Comparison of ENCODE assay signal across 1 cellular context in genomic region chr2:162058973-162059668, GRCh38.
TF ChIP-seq lines count a peak whose summit lies in the region.

No MANE protein-coding gene starts in this region.

TF ChIP-seq in GM12878, 131 proteins besides CTCF, POLR2A, EP300 and RAD21 (continued from another document and continues in another):
- TF ChIP-seq SKIL (IDR thresholded peaks at IDR 0.05; ENCODE audit: low read depth, poor library complexity, severe bottlenecking) (peak; percentile 41), CBX3 (IDR thresholded peaks at IDR 0.05; ENCODE audit: borderline replicate concordance, low read depth) (no peak), BMI1 (IDR thresholded peaks at IDR 0.05; ENCODE audit: borderline replicate concordance) (0 out of 2 replicates have a peak, but pooled peaks have one; percentile 25), IKZF2 (IDR thresholded peaks at IDR 0.05) (peak; percentile 75 to 76), SIN3A (IDR thresholded peaks at IDR 0.05; ENCODE audit: low read depth, low read length) (no peak), KAT2A (conservative IDR thresholded peaks at IDR 0.05; ENCODE audit: control insufficient read depth, low read depth, low read length) (no peak), POLR2AphosphoS2 (IDR thresholded peaks at IDR 0.05; ENCODE audit: low read depth, low read length) (no peak), FOXK2 (IDR thresholded peaks at IDR 0.05) (no peak), IRF4 (IDR thresholded peaks at IDR 0.05; ENCODE audit: low read depth, low read length) (peak; percentile 56; the same call in 1 of the 2 replicates), SUZ12 (IDR thresholded peaks at IDR 0.05; ENCODE audit: unreplicated experiment) (no peak), PML (IDR thresholded peaks at IDR 0.05; ENCODE audit: low read length) (no peak), ZNF217 (IDR thresholded peaks at IDR 0.05) (peak; percentile 30; the same call in 1 of the 2 replicates), BCL3 (IDR thresholded peaks at IDR 0.05; ENCODE audit: borderline replicate concordance, insufficient read depth, low read depth, low read length, poor library complexity, severe bottlenecking) (no peak), IKZF1 (conservative IDR thresholded peaks at IDR 0.05) (peak; percentile 53; the same call in 1 of the 2 replicates), BHLHE40 (IDR thresholded peaks at IDR 0.05; ENCODE audit: borderline replicate concordance in 1 of 2, low read depth in 2 of 2, low read length in 1 of 2) (peak; percentile 50 to 70; a peak in 3 of 4 replicates), TARDBP (IDR thresholded peaks at IDR 0.05; ENCODE audit: borderline replicate concordance) (no peak), HDAC6 (IDR thresholded peaks at IDR 0.05; ENCODE audit: unreplicated experiment) (no peak), NFYA (IDR thresholded peaks at IDR 0.05; ENCODE audit: borderline replicate concordance, low read depth, low read length) (no peak), ASH2L (IDR thresholded peaks at IDR 0.05; ENCODE audit: borderline replicate concordance, low read depth) (no peak), MTA3 (IDR thresholded peaks at IDR 0.05; ENCODE audit: borderline replicate concordance, low read length) (no peak), RFX5 (IDR thresholded peaks at IDR 0.05; ENCODE audit: low read depth, low read length) (no peak), NBN (IDR thresholded peaks at IDR 0.05) (peak; percentile 59), MXI1 (IDR thresholded peaks at IDR 0.05; ENCODE audit: low read depth, low read length) (no peak), E2F4 (IDR thresholded peaks at IDR 0.05; ENCODE audit: low read depth, low read length) (no peak), ZBTB11 (CRISPR knock-in tag; IDR thresholded peaks at IDR 0.05) (no peak), CREM (IDR thresholded peaks at IDR 0.05; ENCODE audit: low read depth) (peak; percentile 62; the same call in 1 of the 2 replicates), JUND (IDR thresholded peaks at IDR 0.05; ENCODE audit: low read depth, low read length) (peak; percentile 62; the same call in 1 of the 2 replicates), SPI1 (IDR thresholded peaks at IDR 0.05; ENCODE audit: borderline replicate concordance, insufficient read depth, low read depth, low read length) (no peak), NR2C1 (IDR thresholded peaks at IDR 0.05) (no peak), PRDM15 (CRISPR knock-in tag; IDR thresholded peaks at IDR 0.05) (no peak), ETV6 (conservative IDR thresholded peaks at IDR 0.05 in 1 of 2, IDR thresholded peaks at IDR 0.05 in 1 of 2; ENCODE audit: borderline replicate concordance in 1 of 2, low read depth in 1 of 2) (peak in 1 of 2 experiments; percentile 68; a peak in 1 of 4 replicates), EED (IDR thresholded peaks at IDR 0.05; ENCODE audit: low read depth) (0 out of 2 replicates have a peak, but pooled peaks have one; percentile 25), PKNOX1 (IDR thresholded peaks at IDR 0.05) (peak; percentile 52; the same call in 1 of the 2 replicates), FOXM1 (IDR thresholded peaks at IDR 0.05; ENCODE audit: low read depth, low read length) (0 out of 2 replicates have a peak, but pooled peaks have one; percentile 68), SMC3 (IDR thresholded peaks at IDR 0.05; ENCODE audit: borderline replicate concordance, low read length) (no peak), KDM1A (IDR thresholded peaks at IDR 0.05; ENCODE audit: borderline replicate concordance) (no peak), MTA2 (IDR thresholded peaks at IDR 0.05; ENCODE audit: low read depth) (peak; percentile 73), SIX5 (IDR thresholded peaks at IDR 0.05; ENCODE audit: low read depth, low read length, severe bottlenecking) (no peak), TCF7 (IDR thresholded peaks at IDR 0.05; ENCODE audit: borderline replicate concordance) (peak; percentile 61; the same call in 1 of the 2 replicates), CUX1 (IDR thresholded peaks at IDR 0.05; ENCODE audit: insufficient replicate concordance, low read depth, low read length) (no peak), SMAD1 (IDR thresholded peaks at IDR 0.05; ENCODE audit: low read depth, partially characterized antibody) (no peak), WRNIP1 (IDR thresholded peaks at IDR 0.05; ENCODE audit: borderline replicate concordance, low read depth, low read length) (no peak), STAT1 (conservative IDR thresholded peaks at IDR 0.05) (no peak), SRF (IDR thresholded peaks at IDR 0.05; ENCODE audit: low read depth in 2 of 2, low read length in 2 of 2) (no peak), NR2C2 (IDR thresholded peaks at IDR 0.05; ENCODE audit: borderline replicate concordance, control insufficient read depth, insufficient read length, low read depth) (no peak)
- TF ChIP-seq, protein P1, sequence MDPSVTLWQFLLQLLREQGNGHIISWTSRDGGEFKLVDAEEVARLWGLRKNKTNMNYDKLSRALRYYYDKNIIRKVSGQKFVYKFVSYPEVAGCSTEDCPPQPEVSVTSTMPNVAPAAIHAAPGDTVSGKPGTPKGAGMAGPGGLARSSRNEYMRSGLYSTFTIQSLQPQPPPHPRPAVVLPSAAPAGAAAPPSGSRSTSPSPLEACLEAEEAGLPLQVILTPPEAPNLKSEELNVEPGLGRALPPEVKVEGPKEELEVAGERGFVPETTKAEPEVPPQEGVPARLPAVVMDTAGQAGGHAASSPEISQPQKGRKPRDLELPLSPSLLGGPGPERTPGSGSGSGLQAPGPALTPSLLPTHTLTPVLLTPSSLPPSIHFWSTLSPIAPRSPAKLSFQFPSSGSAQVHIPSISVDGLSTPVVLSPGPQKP (IDR thresholded peaks at IDR 0.05; ENCODE audit: low read depth, low read length) = no peak
